22 cellular contexts compared by ENCODE assay signal in the genomic region with DNA sequence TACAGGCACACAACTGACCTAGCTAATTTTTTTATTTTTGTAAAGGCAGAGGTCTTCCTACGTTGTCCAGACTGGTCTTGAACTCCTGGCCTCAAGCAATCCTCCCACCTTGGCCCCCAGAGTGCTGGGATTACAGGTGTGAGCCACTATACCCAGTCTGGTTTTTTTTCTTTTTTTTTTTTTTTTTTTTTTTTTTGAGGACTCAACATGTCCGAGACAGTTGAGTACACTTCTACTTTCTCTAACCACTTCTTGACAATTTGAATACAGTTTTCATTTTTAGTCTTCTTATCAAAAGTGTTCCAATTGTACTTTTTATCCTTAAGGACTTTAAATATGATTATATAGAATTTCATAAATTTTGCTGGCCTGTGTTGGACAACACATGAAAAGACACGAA.
"Had no signal": no experiment of that assay in that cellular context is flagged by ENCODE, and none has a peak within 500 bp of the region (broad histone marks: within the 10 kb centered on the region; RNA-seq: fewer than 3 reads in every experiment).

No MANE protein-coding gene starts in this region.

- DNase-seq: activated CD4-positive, alpha-beta T cell treated with anti-CD3 and anti-CD28 coated beads for 1 hour; activated CD4-positive, alpha-beta T cell treated with anti-CD3 and anti-CD28 coated beads, Interleukin-2, amount 50 U/mL, for 1 hour; activated CD8-positive, alpha-beta T cell treated with anti-CD3 and anti-CD28 coated beads, Interleukin-2, amount 10 ng/mL, durations not matched to agents 7 days and 5 days; activated gamma-delta T cell treated with Interleukin-2 at 50 U/mL for 16 hours; anterior cingulate cortex; body of pancreas; central memory CD4-positive, alpha-beta T cell; dermis blood vessel endothelial cell; effector CD8-positive, alpha-beta T cell; glutamatergic neuron; left ventricle myocardium superior; ovary; stimulated activated CD4-positive, alpha-beta T cell treated with anti-CD3 and anti-CD28 coated beads, Interleukin-2, amount 100 ng/mL, for 48 hours; substantia nigra; T-helper 9 cell; upper lobe of right lung had no signal

- ATAC-seq: activated CD8-positive, alpha-beta T cell treated with anti-CD3 and anti-CD28 coated beads, Interleukin-2, amount 10 ng/mL, durations not matched to agents 7 days and 5 days; body of pancreas; esophagus mucosa; upper lobe of right lung had no signal

- H3K4me3 ChIP-seq: body of pancreas, hepatocyte, ovary, prostate gland, thyroid gland, upper lobe of right lung had no signal

- H3K36me3 ChIP-seq: neutrophil, ovary, prostate gland, thyroid gland, upper lobe of right lung had no signal

- H3K27me3 ChIP-seq: body of pancreas, hepatocyte, neutrophil, ovary, thyroid gland, upper lobe of right lung had no signal

- H3K27ac ChIP-seq: hepatocyte, neutrophil, ovary, prostate gland, thyroid gland, upper lobe of right lung had no signal

- H2AFZ ChIP-seq: hepatocyte had no signal

- H3K9me3 ChIP-seq: body of pancreas, neutrophil, ovary, prostate gland, thyroid gland, upper lobe of right lung had no signal

- H3K4me2 ChIP-seq: hepatocyte had no signal

- FAIRE-seq: frontal cortex had no signal
